ENCODE assay signal across 11 cellular contexts in genomic region chr6:27891300-27891913, GRCh38. TPM values are rescaled to one million over a fixed set of nuclear protein-coding genes. Genes with fewer than 3 reads are reported as not detected.
DNase-seq lines count a peak whose midpoint lies in the region; ATAC-seq and TF ChIP-seq lines count a peak whose summit lies in the region.
"Had no signal": no experiment of that assay in that cellular context is flagged by ENCODE, and none has a peak within 500 bp of the region (broad histone marks: within the 10 kb centered on the region; RNA-seq: fewer than 3 reads in every experiment).

No MANE protein-coding gene starts in this region.

- H3K27ac ChIP-seq in cardiac muscle cell = peak overlapping the region; percentile 32
- H3K27ac ChIP-seq in right cardiac atrium (ENCODE audit: low read length) = no peak overlapping the region
- 0 out of 2 replicates have a peak overlapping the region, but pooled peaks have one; percentile 1 for H3K27ac ChIP-seq in SJCRH30
- peak overlapping the region; percentile 33 for H3K27ac ChIP-seq in foreskin keratinocyte
- no peak overlapping the region for H3K27ac ChIP-seq in thoracic aorta
- H3K27ac ChIP-seq: sigmoid colon had no signal

- intact Hi-C loops in right cardiac atrium (cut with DNase I) = loop anchor here (5.0 to 10.0 kb wide), 5 partner anchors 57 to 717 kb away; a partner anchor contains a TSS

- H3K36me3 ChIP-seq in cardiac muscle cell (no peaks in the 10 kb centered on the region), SJCRH30 (no peaks in the 10 kb centered on the region), thoracic aorta (no peaks in the 10 kb centered on the region)
- H3K36me3 ChIP-seq: sigmoid colon had no signal

- DNase-seq in cardiac muscle cell (ENCODE audit: low read depth in 1 of 2, low spot score in 1 of 2) = no peak
- DNase-seq in right cardiac atrium = no peak
- DNase-seq in SJCRH30 = no peak
- no peak for DNase-seq in foreskin keratinocyte
- no peak for DNase-seq in thoracic aorta (ENCODE audit: low spot score)
- no peak for DNase-seq in GM10266 (ENCODE audit: extremely low spot score)
- DNase-seq: sigmoid colon had no signal

- ATAC-seq in right cardiac atrium (no peak), foreskin keratinocyte (no peak), thoracic aorta (ENCODE audit: insufficient number of reproducible peaks, low FRiP score, low read depth) (no peak), HG02970 (IDR thresholded peaks at IDR 0.05; ENCODE audit: low FRiP score, unreplicated experiment) (no peak), HG03457 (IDR thresholded peaks at IDR 0.05; ENCODE audit: unreplicated experiment) (no peak)

- peak overlapping the region; percentile 79 for H3K4me3 ChIP-seq in cardiac muscle cell
- no peak overlapping the region for H3K4me3 ChIP-seq in right cardiac atrium (ENCODE audit: low read length)
- peak overlapping the region; percentile 77 for H3K4me3 ChIP-seq in SJCRH30
- H3K4me3 ChIP-seq in thoracic aorta = peak overlapping the region; percentile 55

- no peaks in the 10 kb centered on the region for H3K9me3 ChIP-seq in cardiac muscle cell (ENCODE audit: low read depth)
- no peaks in the 10 kb centered on the region for H3K9me3 ChIP-seq in right cardiac atrium (ENCODE audit: control insufficient read depth, low read length)
- no peaks in the 10 kb centered on the region for H3K9me3 ChIP-seq in SJCRH30 (replicated peaks)
- no peaks in the 10 kb centered on the region for H3K9me3 ChIP-seq in thoracic aorta
- H3K9me3 ChIP-seq: sigmoid colon had no signal

- WGBS in right cardiac atrium = 41% methylated on average over 7 of the region's 7 CpGs

- no peak for TF ChIP-seq CTCF in cardiac muscle cell (IDR thresholded peaks at IDR 0.05; ENCODE audit: low read depth, low read length)
- TF ChIP-seq CTCF in foreskin keratinocyte (conservative IDR thresholded peaks at IDR 0.05) = no peak
- no peak for TF ChIP-seq CTCF in thoracic aorta (IDR thresholded peaks at IDR 0.05)
- no peak for TF ChIP-seq CTCF in GM10266 (IDR thresholded peaks at IDR 0.05; ENCODE audit: control insufficient read depth, insufficient read depth, low read depth, missing control alignments)

- no peaks in the 10 kb centered on the region for H3K27me3 ChIP-seq in cardiac muscle cell
- no peaks in the 10 kb centered on the region for H3K27me3 ChIP-seq in right cardiac atrium (ENCODE audit: control insufficient read depth, insufficient read depth)
- H3K27me3 ChIP-seq in SJCRH30 = no peaks in the 10 kb centered on the region
- H3K27me3 ChIP-seq in foreskin keratinocyte = no peaks in the 10 kb centered on the region
- H3K27me3 ChIP-seq in thoracic aorta (replicated peaks; ENCODE audit: insufficient read depth) = no peaks in the 10 kb centered on the region

- peaks cover 20% of the 10 kb centered on the region for H3K4me1 ChIP-seq in cardiac muscle cell (ENCODE audit: low read depth)
- H3K4me1 ChIP-seq in right cardiac atrium (ENCODE audit: control insufficient read depth, insufficient read depth, low read length) = peaks cover 4% of the 10 kb centered on the region
- H3K4me1 ChIP-seq in SJCRH30 = no peaks in the 10 kb centered on the region
- no peaks in the 10 kb centered on the region for H3K4me1 ChIP-seq in foreskin keratinocyte
- H3K4me1 ChIP-seq in thoracic aorta (ENCODE audit: control insufficient read depth in 1 of 2, low read depth in 2 of 2) = peaks cover 0 to 28% of the 10 kb centered on the region in 2 donors

RNA-seq across cellular contexts. Expression of gene OR2B2, which starts 20.8 kb away (rescaled TPM):
- total RNA-seq in cardiac muscle cell = not detected in 2 replicates
- polyA plus RNA-seq in cardiac muscle cell = not detected in 2 replicates
- not detected for total RNA-seq in right cardiac atrium
- not detected for polyA plus RNA-seq in right cardiac atrium
- total RNA-seq in SJCRH30 (2014; rRNA removed; shearing (Covaris generic)) = not detected in 2 replicates
- total RNA-seq in foreskin keratinocyte = not detected in 2 replicates
- not detected in 2 replicates for polyA plus RNA-seq in foreskin keratinocyte
- total RNA-seq in thoracic aorta = not detected
- total RNA-seq: activated CD4-positive, alpha-beta memory T cell treated with anti-CD3 and anti-CD28 coated beads, Interleukin-2, amount 10 ng/mL, durations not matched to agents 7 days and 5 days; sigmoid colon; subcutaneous adipose tissue had no signal
- polyA plus RNA-seq: sigmoid colon had no signal

Comparison
In these comparisons a context has a peak if more than half of its experiments do, and no peak if none do; other contexts are left out.
1. H3K27ac ChIP-seq: peak in cardiac muscle cell (single experiment), SJCRH30 (single experiment) and foreskin keratinocyte (single experiment); none in right cardiac atrium (single experiment) and thoracic aorta (0 of 2).